21 cellular contexts compared by ENCODE assay signal in genomic region chr4:184397516-184398163, GRCh38.
DNase-seq lines count a peak whose midpoint lies in the region; ATAC-seq and TF ChIP-seq lines count a peak whose summit lies in the region.
"Had no signal": no experiment of that assay in that cellular context is flagged by ENCODE, and none has a peak within 500 bp of the region (broad histone marks: within the 10 kb centered on the region; RNA-seq: fewer than 3 reads in every experiment).

No MANE protein-coding gene starts in this region.

- H3K27me3 ChIP-seq in BLaER1, result no peaks in the 10 kb centered on the region
- H3K27me3 ChIP-seq in MM.1S (replicated peaks; ENCODE audit: insufficient read depth, low read length), result no peaks in the 10 kb centered on the region
- H3K27me3 ChIP-seq in endodermal cell (ENCODE audit: control insufficient read depth, insufficient read depth, low read length, poor library complexity, severe bottlenecking), result no peaks in the 10 kb centered on the region
- H3K27me3 ChIP-seq: ascending aorta, right lobe of liver had no signal

- no peaks in the 10 kb centered on the region for H3K27me3 Mint-ChIP-seq in endodermal cell (ENCODE audit: insufficient read depth)
- H3K27me3 Mint-ChIP-seq: activated CD8-positive, alpha-beta T cell treated with anti-CD3 and anti-CD28 coated beads for 36 hours; B cell had no signal

- peak; percentile 36 for ATAC-seq in omental fat pad (ENCODE audit: low FRiP score)
- no peak for ATAC-seq in HG02970 (IDR thresholded peaks at IDR 0.05; ENCODE audit: low FRiP score, unreplicated experiment)
- ATAC-seq: activated CD8-positive, alpha-beta T cell treated with anti-CD3 and anti-CD28 coated beads for 36 hours had no signal

- H3K4me3 ChIP-seq in BLaER1, result no peak overlapping the region
- no peak overlapping the region for H3K4me3 ChIP-seq in MM.1S (ENCODE audit: low read length)
- no peak overlapping the region for H3K4me3 ChIP-seq in endodermal cell (ENCODE audit: low read length)
- H3K4me3 ChIP-seq: ascending aorta, lung, PC-9, right lobe of liver had no signal

- peaks cover 14% of the 10 kb centered on the region for H3K4me1 Mint-ChIP-seq in endodermal cell

- H3K27ac Mint-ChIP-seq in endodermal cell, result no peak overlapping the region
- H3K27ac Mint-ChIP-seq: H9 had no signal

- H3K4me3 Mint-ChIP-seq in endodermal cell, result no peak overlapping the region
- H3K4me3 Mint-ChIP-seq: activated CD8-positive, alpha-beta T cell treated with anti-CD3 and anti-CD28 coated beads for 36 hours; H9; neural crest cell had no signal

- H3K9me3 Mint-ChIP-seq in endodermal cell, result no peaks in the 10 kb centered on the region
- H3K9me3 Mint-ChIP-seq: activated CD8-positive, alpha-beta T cell treated with anti-CD3 and anti-CD28 coated beads for 36 hours; H9; neural crest cell had no signal

- TF ChIP-seq CTCF in MM.1S (IDR thresholded peaks at IDR 0.05; ENCODE audit: low read length) (no peak), endodermal cell (conservative IDR thresholded peaks at IDR 0.05) (no peak), omental fat pad (IDR thresholded peaks at IDR 0.05) (no peak)

- peak overlapping the region; percentile 89 for H3K4me2 ChIP-seq in BLaER1
- H3K4me2 ChIP-seq in MM.1S (ENCODE audit: low read depth, low read length), result peak overlapping the region; percentile 21; the same call in 1 of the 2 replicates
- H3K4me2 ChIP-seq: PC-9 had no signal

- DNase-seq in MM.1S (no peak), endodermal cell (peak; percentile 22), omental fat pad (ENCODE audit: low spot score) (no peak), HUDEP-2 (lab: John Stamatoyannopoulos, UW; ENCODE audit: unreplicated experiment in 76 of 76) (no peak), HEK293T (ENCODE audit: extremely low spot score) (no peak), mesenteric fat pad (ENCODE audit: low spot score) (no peak)
- DNase-seq: activated CD8-positive, alpha-beta T cell treated with anti-CD3 and anti-CD28 coated beads for 36 hours; DMS53; H9; IMR-90; NCI-H1092; NCI-H446 treated with DMSO at 0.1 percent for 48 hours; PC-9; stimulated activated CD4-positive, alpha-beta T cell treated with anti-CD3 and anti-CD28 coated beads, Interleukin-4, amount 100 ng/mL, for 24 hours had no signal

- CTCF ChIA-PET in HEK293T (lab: Yijun Ruan, JAX), result no interaction called here

- H3F3A ChIP-seq in MM.1S (ENCODE audit: insufficient read depth, low read length), result peaks cover 16% of the 10 kb centered on the region

- POLR2A ChIA-PET in HEK293T (lab: Yijun Ruan, JAX), result no interaction called here

- H3K4me1 ChIP-seq in BLaER1 (peaks cover 57% of the 10 kb centered on the region), MM.1S (ENCODE audit: low read length) (peaks cover 23% of the 10 kb centered on the region), endodermal cell (ENCODE audit: control insufficient read depth, insufficient read depth, low read length) (peaks cover 11% of the 10 kb centered on the region)

- H3K36me3 ChIP-seq in BLaER1 (peaks cover 53% of the 10 kb centered on the region), MM.1S (replicated peaks; ENCODE audit: insufficient read depth, low read length) (peaks cover 40% of the 10 kb centered on the region), endodermal cell (ENCODE audit: control insufficient read depth, insufficient read depth, low read length) (no peaks in the 10 kb centered on the region)

- H3K9me3 ChIP-seq in BLaER1 (no peaks in the 10 kb centered on the region), MM.1S (replicated peaks; ENCODE audit: insufficient read depth, low read length) (no peaks in the 10 kb centered on the region), endodermal cell (ENCODE audit: control insufficient read depth, low read length) (no peaks in the 10 kb centered on the region)
- H3K9me3 ChIP-seq: ascending aorta, right lobe of liver had no signal

- 92 to 100% methylated on average over 6 of the region's 6 CpGs for WGBS in endodermal cell (ENCODE audit: insufficient coverage in 1 of 2, insufficient read length in 1 of 2), 2 experiments

- no peaks in the 10 kb centered on the region for H4K20me1 ChIP-seq in BLaER1
- no peaks in the 10 kb centered on the region for H4K20me1 ChIP-seq in MM.1S (ENCODE audit: insufficient read depth, low read length)

- peaks cover 74% of the 10 kb centered on the region for H3K36me3 Mint-ChIP-seq in endodermal cell (ENCODE audit: low read depth)

- no peak overlapping the region for H2AFZ ChIP-seq in MM.1S (ENCODE audit: low read length)
- H2AFZ ChIP-seq: PC-9 had no signal

- no peaks in the 10 kb centered on the region for H3K9me2 ChIP-seq in MM.1S (replicated peaks; ENCODE audit: insufficient read depth, low read length)

- peaks cover 85% of the 10 kb centered on the region for H3K79me2 ChIP-seq in MM.1S (ENCODE audit: low read length)

- H3K27ac ChIP-seq in BLaER1, result peak overlapping the region; percentile 96
- H3K27ac ChIP-seq in MM.1S (ENCODE audit: low read length), result peak overlapping the region; percentile 80
- H3K27ac ChIP-seq in endodermal cell (ENCODE audit: low read depth, low read length), result no peak overlapping the region
- H3K27ac ChIP-seq: ascending aorta, PC-9, right lobe of liver had no signal

- H3K9ac ChIP-seq in BLaER1 (0 out of 2 replicates have a peak overlapping the region, but pooled peaks have one; percentile 84), MM.1S (ENCODE audit: low read length) (0 out of 2 replicates have a peak overlapping the region, but pooled peaks have one; percentile 1), endodermal cell (ENCODE audit: extremely low read depth, low read length, poor library complexity, severe bottlenecking) (no peak overlapping the region)

TF ChIP-seq in HEK293T, 16 proteins besides CTCF, POLR2A, EP300 and RAD21:
- TF ChIP-seq FOXK2 (IDR thresholded peaks at IDR 0.05) (no peak), ARNT (IDR thresholded peaks at IDR 0.05) (no peak), SUZ12 (IDR thresholded peaks at IDR 0.05) (no peak), FOXM1 (IDR thresholded peaks at IDR 0.05; ENCODE audit: borderline replicate concordance) (no peak)
TF ChIP-seq in HEK293T: peak in this region for 0.
